Comparison of ENCODE assay signal across 19 cellular contexts in genomic region chr14:61581340-61581739, GRCh38.
"Had no signal": no experiment of that assay in that cellular context is flagged by ENCODE, and none has a peak within 500 bp of the region (broad histone marks: within the 10 kb centered on the region; RNA-seq: fewer than 3 reads in every experiment).

No MANE protein-coding gene starts in this region.

- FAIRE-seq: endometrium had no signal

- H3K9me3 ChIP-seq: neutrophil, psoas muscle, testis, uterus had no signal

- DNase-seq: activated CD4-positive, alpha-beta memory T cell treated with anti-CD3 and anti-CD28 coated beads for 36 hours; activated effector memory CD4-positive, alpha-beta T cell treated with anti-CD3 and anti-CD28 coated beads, Interleukin-2, amount 50 U/mL, for 16 hours; activated T-cell treated with anti-CD3 and anti-CD28 coated beads, Interleukin-2, amount 50 U/mL, for 4 hours; brain microvascular endothelial cell; dermis blood vessel endothelial cell; foreskin keratinocyte; midbrain; naive thymus-derived CD4-positive, alpha-beta T cell; psoas muscle; stimulated activated CD4-positive, alpha-beta T cell treated with anti-CD3 and anti-CD28 coated beads, Interleukin-4, amount 100 ng/mL, for 1 hour; stimulated activated CD8-positive, alpha-beta memory T cell treated with anti-CD3 and anti-CD28 coated beads, Interleukin-4, amount 100 ng/mL, for 48 hours; stimulated activated naive CD8-positive, alpha-beta T cell treated with anti-CD3 and anti-CD28 coated beads, Interleukin-15, amount 100 ng/mL, for 72 hours; T-helper 9 cell; testis; uterus had no signal

- H3K4me3 ChIP-seq: psoas muscle, testis, uterus had no signal

- H3K27me3 ChIP-seq: brain microvascular endothelial cell, foreskin keratinocyte, neutrophil, testis, uterus had no signal

- ATAC-seq: activated naive CD4-positive, alpha-beta T cell treated with anti-CD3 and anti-CD28 coated beads, Interleukin-2, amount 50 U/mL, for 72 hours; activated T-cell treated with anti-CD3 and anti-CD28 coated beads, Interleukin-2, amount 50 U/mL, for 4 hours; esophagus mucosa; foreskin keratinocyte; naive thymus-derived CD4-positive, alpha-beta T cell; stimulated activated naive CD8-positive, alpha-beta T cell treated with anti-CD3 and anti-CD28 coated beads, Interleukin-15, amount 100 ng/mL, for 72 hours had no signal

- H3K36me3 ChIP-seq: brain microvascular endothelial cell, neutrophil, uterus had no signal

- H3K4me1 ChIP-seq: uterus had no signal

- H3K27ac ChIP-seq: brain microvascular endothelial cell, foreskin keratinocyte, neutrophil, psoas muscle, testis had no signal
